1 cellular context compared by ENCODE assay signal in the genomic region with DNA sequence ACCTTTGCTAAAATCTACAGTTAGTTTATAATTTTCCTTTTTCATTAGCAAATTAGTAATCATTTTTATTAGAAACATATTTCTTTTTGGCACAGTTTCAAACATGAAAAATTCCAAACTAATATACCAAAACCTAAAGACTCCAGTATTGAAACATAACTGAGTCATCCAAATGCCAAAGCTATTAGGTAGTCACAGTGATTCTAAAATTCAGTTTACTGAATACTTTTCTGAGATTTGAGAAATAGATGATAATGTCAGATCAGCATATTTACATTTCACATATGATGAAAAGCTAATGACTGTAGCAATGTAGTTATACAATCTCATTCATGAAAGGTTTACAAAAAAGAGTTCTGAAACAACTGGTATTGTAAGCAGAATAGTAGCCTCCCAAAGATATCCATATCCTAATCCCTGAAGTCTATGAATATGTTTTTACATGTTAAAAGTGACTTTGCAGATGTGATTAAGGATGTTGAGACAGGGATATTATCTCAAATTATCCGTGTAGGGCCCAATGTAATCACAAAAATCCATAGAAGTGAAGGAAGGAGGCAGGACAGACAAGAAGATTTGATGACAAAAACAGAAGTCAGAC.
TF ChIP-seq lines count a peak whose summit lies in the region.

No MANE protein-coding gene starts in this region.

TF ChIP-seq in WTC11, 78 proteins besides CTCF, POLR2A, EP300 and RAD21 (continued from another document):
- TF ChIP-seq, protein P1, sequence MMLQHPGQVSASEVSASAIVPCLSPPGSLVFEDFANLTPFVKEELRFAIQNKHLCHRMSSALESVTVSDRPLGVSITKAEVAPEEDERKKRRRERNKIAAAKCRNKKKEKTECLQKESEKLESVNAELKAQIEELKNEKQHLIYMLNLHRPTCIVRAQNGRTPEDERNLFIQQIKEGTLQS (CRISPR knock-in tag; conservative IDR thresholded peaks at IDR 0.05): no peak
- no peak for TF ChIP-seq TCF7 (CRISPR knock-in tag; IDR thresholded peaks at IDR 0.05; ENCODE audit: low read depth)
- TF ChIP-seq, protein P2, sequence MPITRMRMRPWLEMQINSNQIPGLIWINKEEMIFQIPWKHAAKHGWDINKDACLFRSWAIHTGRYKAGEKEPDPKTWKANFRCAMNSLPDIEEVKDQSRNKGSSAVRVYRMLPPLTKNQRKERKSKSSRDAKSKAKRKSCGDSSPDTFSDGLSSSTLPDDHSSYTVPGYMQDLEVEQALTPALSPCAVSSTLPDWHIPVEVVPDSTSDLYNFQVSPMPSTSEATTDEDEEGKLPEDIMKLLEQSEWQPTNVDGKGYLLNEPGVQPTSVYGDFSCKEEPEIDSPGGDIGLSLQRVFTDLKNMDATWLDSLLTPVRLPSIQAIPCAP (CRISPR knock-in tag; IDR thresholded peaks at IDR 0.05): no peak
- TF ChIP-seq, protein P3, sequence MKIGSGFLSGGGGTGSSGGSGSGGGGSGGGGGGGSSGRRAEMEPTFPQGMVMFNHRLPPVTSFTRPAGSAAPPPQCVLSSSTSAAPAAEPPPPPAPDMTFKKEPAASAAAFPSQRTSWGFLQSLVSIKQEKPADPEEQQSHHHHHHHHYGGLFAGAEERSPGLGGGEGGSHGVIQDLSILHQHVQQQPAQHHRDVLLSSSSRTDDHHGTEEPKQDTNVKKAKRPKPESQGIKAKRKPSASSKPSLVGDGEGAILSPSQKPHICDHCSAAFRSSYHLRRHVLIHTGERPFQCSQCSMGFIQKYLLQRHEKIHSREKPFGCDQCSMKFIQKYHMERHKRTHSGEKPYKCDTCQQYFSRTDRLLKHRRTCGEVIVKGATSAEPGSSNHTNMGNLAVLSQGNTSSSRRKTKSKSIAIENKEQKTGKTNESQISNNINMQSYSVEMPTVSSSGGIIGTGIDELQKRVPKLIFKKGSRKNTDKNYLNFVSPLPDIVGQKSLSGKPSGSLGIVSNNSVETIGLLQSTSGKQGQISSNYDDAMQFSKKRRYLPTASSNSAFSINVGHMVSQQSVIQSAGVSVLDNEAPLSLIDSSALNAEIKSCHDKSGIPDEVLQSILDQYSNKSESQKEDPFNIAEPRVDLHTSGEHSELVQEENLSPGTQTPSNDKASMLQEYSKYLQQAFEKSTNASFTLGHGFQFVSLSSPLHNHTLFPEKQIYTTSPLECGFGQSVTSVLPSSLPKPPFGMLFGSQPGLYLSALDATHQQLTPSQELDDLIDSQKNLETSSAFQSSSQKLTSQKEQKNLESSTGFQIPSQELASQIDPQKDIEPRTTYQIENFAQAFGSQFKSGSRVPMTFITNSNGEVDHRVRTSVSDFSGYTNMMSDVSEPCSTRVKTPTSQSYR (CRISPR knock-in tag; IDR thresholded peaks at IDR 0.05): no peak
